ENCODE assay signal across 11 cellular contexts in genomic region chr10:79073784-79074432, GRCh38. TPM values are rescaled to one million over a fixed set of nuclear protein-coding genes. Genes with fewer than 3 reads are reported as not detected.
DNase-seq lines count a peak whose midpoint lies in the region; ATAC-seq and TF ChIP-seq lines count a peak whose summit lies in the region.
"Had no signal": no experiment of that assay in that cellular context is flagged by ENCODE, and none has a peak within 500 bp of the region (broad histone marks: within the 10 kb centered on the region; RNA-seq: fewer than 3 reads in every experiment).

No MANE protein-coding gene starts in this region.

- no peaks in the 10 kb centered on the region for H3K9me3 ChIP-seq in Peyer's patch

- H3K36me3 ChIP-seq in Peyer's patch, result no peaks in the 10 kb centered on the region
- H3K36me3 ChIP-seq: WERI-Rb-1 had no signal

- DNase-seq in DMS153 (lab: John Stamatoyannopoulos, UW), result peak; percentile 27
- DNase-seq in Peyer's patch, result peak; percentile 35 to 89 (median 89)
- peak; percentile 83 for DNase-seq in Right ventricle myocardium superior
- peak; percentile 54 for DNase-seq in retina
- DNase-seq in GM13977 (ENCODE audit: low spot score), result no peak
- no peak for DNase-seq in activated CD8-positive, alpha-beta memory T cell treated with anti-CD3 and anti-CD28 coated beads, Interleukin-2, amount 50 U/mL, for 48 hours
- DNase-seq in cerebellar nuclear complex (lab: John Stamatoyannopoulos, UW), result no peak
- DNase-seq: MV-4-11; stimulated activated CD4-positive, alpha-beta T cell treated with anti-CD3 and anti-CD28 coated beads, Interleukin-4, amount 100 ng/mL, for 24 hours; WERI-Rb-1 had no signal

- peak overlapping the region in 2 of 4 donors; percentile 39 to 88 for H3K4me3 ChIP-seq in Peyer's patch

- ATAC-seq in Right ventricle myocardium superior (ENCODE audit: poor library complexity), result no peak
- no peak for ATAC-seq in GM18520 (IDR thresholded peaks at IDR 0.05; ENCODE audit: unreplicated experiment)

- peaks cover 10 to 75% (median 35%) of the 10 kb centered on the region in 4 donors for H3K4me1 ChIP-seq in Peyer's patch

- peak overlapping the region; percentile 4 to 100 (median 96) for H3K27ac ChIP-seq in Peyer's patch
- H3K27ac ChIP-seq: WERI-Rb-1 had no signal

- peak; percentile 31 to 60 for TF ChIP-seq POLR2A in Peyer's patch (IDR thresholded peaks at IDR 0.05)

- TF ChIP-seq CTCF in Peyer's patch (IDR thresholded peaks at IDR 0.05), result no peak
- no peak for TF ChIP-seq CTCF in GM13977 (IDR thresholded peaks at IDR 0.05; ENCODE audit: extremely low read depth, insufficient read depth, missing control alignments)

- intact Hi-C loops in Right ventricle myocardium superior (cut with DNase I), result loop anchor here (5.0 kb wide), 1 partner anchor 73 kb away; no protein-coding TSS in a partner anchor

- no peaks in the 10 kb centered on the region for H3K27me3 ChIP-seq in Peyer's patch

- in situ Hi-C loops in GM13977 (cut with MboI; ENCODE audit: low pct_unique_long_range_greater_than_20kb, low sequenced_read_pairs, unreplicated experiment), result no loop called here

RNA-seq across cellular contexts. Expression of gene ZMIZ1, which starts 5.1 kb away (rescaled TPM):
- total RNA-seq in Peyer's patch, result 10 to 100 TPM; 40.4 to 86.7 (median 73.2) TPM
- 44.8 TPM for total RNA-seq in Right ventricle myocardium superior

Comparison
In these comparisons a context has a peak if more than half of its experiments do, and no peak if none do; other contexts are left out.
1. DNase-seq: peak in DMS153 (single experiment), Peyer's patch (3 of 3), Right ventricle myocardium superior (single experiment) and retina (single experiment); none in GM13977 (single experiment), activated CD8-positive, alpha-beta memory T cell treated with anti-CD3 and anti-CD28 coated beads, Interleukin-2, amount 50 U/mL, for 48 hours (single experiment) and cerebellar nuclear complex (0 of 2).